23 cellular contexts compared by ENCODE assay signal in the genomic region with DNA sequence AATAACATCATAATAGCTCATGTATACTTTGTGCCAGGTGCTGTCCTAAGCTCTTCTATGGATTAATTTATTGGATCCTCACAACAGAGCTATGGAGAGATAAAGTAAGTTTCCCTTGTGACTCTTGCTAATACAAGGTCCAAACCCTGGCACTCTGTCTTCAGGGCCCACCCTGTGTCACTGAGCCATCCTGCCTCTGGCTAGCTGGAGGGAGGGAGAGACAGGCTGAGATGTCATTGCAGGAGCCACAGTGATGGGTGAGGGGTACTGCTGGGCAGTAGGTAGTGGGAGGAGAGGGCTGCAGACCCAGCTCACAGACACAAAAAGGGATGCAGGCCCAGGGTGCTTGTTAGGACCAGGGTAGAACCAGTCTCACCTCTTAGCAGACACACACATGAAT. TPM values are rescaled to one million over a fixed set of nuclear protein-coding genes. Genes with fewer than 3 reads are reported as not detected.
"Had no signal": no experiment of that assay in that cellular context is flagged by ENCODE, and none has a peak within 500 bp of the region (broad histone marks: within the 10 kb centered on the region; RNA-seq: fewer than 3 reads in every experiment).

No MANE protein-coding gene starts in this region.

- DNase-seq: IMR-90, Karpas-422, KG1, MG63, NCI-H1417 treated with DMSO at 0.1 percent for 48 hours, NCI-H146, NCI-H1694 treated with DMSO at 0.1 percent for 48 hours, NCI-H2081 treated with DMSO at 0.1 percent for 48 hours, NCI-H2227 treated with DMSO at 0.1 percent for 48 hours, NCI-H524, NCI-H526 treated with DMSO at 0.1 percent for 48 hours, NCI-H748 treated with DMSO at 0.1 percent for 48 hours, PC-9, Peyer's patch, SHP77 treated with DMSO at 0.1 percent for 48 hours, SJCRH30 had no signal

- H3K27ac ChIP-seq: PC-9, Peyer's patch, SJCRH30 had no signal

- H3K4me3 ChIP-seq: MG63, PC-9, Peyer's patch, SJCRH30 had no signal

- ATAC-seq: HepG2, Right ventricle myocardium inferior, SK-N-SH treated with all-trans-retinoic acid at 6 μM for 48 hours had no signal

RNA-seq across cellular contexts. Expression of gene GCK, which starts 16.9 kb away (rescaled TPM):
- total RNA-seq: HepG2, HT1080, NCI-H460, PC-9, Peyer's patch, SJCRH30 had no signal

RNA-seq across cellular contexts. Expression of gene MYL7, which starts 31.2 kb away (rescaled TPM):
- total RNA-seq: HT1080, IMR-90, NCI-H460, OCI-LY7, PC-9, Peyer's patch, RPMI7951, SJCRH30 had no signal
